ENCODE assay signal across 8 cellular contexts in the genomic region with DNA sequence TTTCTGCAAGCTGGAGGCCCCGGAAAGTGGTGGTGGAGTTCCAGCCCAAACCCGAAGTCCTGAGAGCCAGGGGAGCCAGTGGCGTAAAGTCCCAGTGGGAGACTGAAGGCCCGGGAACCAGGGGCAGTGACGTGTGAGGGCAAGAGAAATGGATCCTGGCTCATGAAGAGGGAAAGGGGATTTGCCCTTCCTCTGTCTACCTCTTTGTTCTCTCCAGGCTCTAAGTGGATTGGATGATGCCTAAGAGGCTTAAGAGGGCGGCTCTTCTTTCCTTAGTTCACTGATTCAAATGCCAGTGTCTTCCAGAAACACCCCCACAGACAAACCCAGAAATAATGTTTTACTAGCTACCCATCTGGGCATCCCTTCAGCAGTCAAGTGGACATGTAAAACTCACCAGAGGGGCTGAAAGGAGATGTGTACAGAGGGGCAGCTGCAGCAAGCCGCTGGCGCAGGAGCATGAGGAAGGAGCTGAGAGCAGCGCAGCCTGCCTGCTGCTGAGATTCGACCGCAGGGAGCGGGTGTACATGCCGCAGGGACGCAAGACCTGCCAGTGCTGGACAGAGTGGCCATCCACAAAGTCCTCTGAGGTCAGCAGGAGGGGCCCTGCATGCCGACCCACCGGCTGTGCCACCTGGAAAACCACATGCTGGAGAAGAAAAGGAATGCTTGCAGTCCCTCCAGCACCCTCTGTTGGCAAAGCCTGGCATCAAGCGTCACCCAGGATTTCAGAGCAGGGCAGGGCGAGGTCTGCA. TPM values are rescaled to one million over a fixed set of nuclear protein-coding genes. Genes with fewer than 3 reads are reported as not detected.
DNase-seq lines count a peak whose midpoint lies in the region; ATAC-seq and TF ChIP-seq lines count a peak whose summit lies in the region.

No MANE protein-coding gene starts in this region.

- intact Hi-C loops in posterior vena cava (cut with DNase I): no loop called here

- peaks cover 99% of the 10 kb centered on the region for H3K79me2 ChIP-seq in GM23248 (ENCODE audit: insufficient read depth)

- peaks cover 31 to 87% (median 57%) of the 10 kb centered on the region in 4 donors for H3K4me1 Mint-ChIP-seq in CD4-positive, CD25-positive, alpha-beta regulatory T cell

- ATAC-seq in CD4-positive, CD25-positive, alpha-beta regulatory T cell (ENCODE audit: low read depth in 2 of 2): peak in 1 of 2 donors; percentile 19
- no peak for ATAC-seq in HG02870 (IDR thresholded peaks at IDR 0.05; ENCODE audit: unreplicated experiment)

- WGBS in GM23248 (ENCODE audit: low coverage in 1 of 2, low lambda C conversion rate in 2 of 2, missing lambda C conversion rate in 2 of 2), 2 experiments: 88% methylated on average over 18 of the region's 18 CpGs
- 83% methylated on average over 18 of the region's 18 CpGs for WGBS in liver
- WGBS in tibial nerve, 2 donors: 71 to 79% methylated on average over 18 of the region's 18 CpGs

- H3K9ac ChIP-seq in GM23248: no peak overlapping the region
- H3K9ac ChIP-seq in liver (ENCODE audit: low read depth in 1 of 2, low read length in 2 of 2): no peak overlapping the region

- no peak overlapping the region for H3K4me2 ChIP-seq in GM23248 (ENCODE audit: unreplicated experiment)

- TF ChIP-seq RAD21 in liver (IDR thresholded peaks at IDR 0.05): peak; percentile 50 to 74

- H3K27ac Mint-ChIP-seq in CD4-positive, CD25-positive, alpha-beta regulatory T cell: peak overlapping the region in 2 of 3 donors; percentile 13 to 22

- peaks cover 12% of the 10 kb centered on the region for H3K36me3 Mint-ChIP-seq in CD4-positive, CD25-positive, alpha-beta regulatory T cell

- peaks cover 12% of the 10 kb centered on the region for H3K4me1 ChIP-seq in CD4-positive, CD25-positive, alpha-beta regulatory T cell (ENCODE audit: control insufficient read depth, insufficient read depth, low read length, poor library complexity, severe bottlenecking)
- H3K4me1 ChIP-seq in GM23248 (ENCODE audit: insufficient read depth) (peaks cover 22% of the 10 kb centered on the region), liver (ENCODE audit: control insufficient read depth in 4 of 4, insufficient read depth in 4 of 4, low read length in 3 of 4) (peaks cover 2 to 9% (median 7%) of the 10 kb centered on the region in 4 donors), tibial nerve (peaks cover 0 to 49% (median 6%) of the 10 kb centered on the region in 4 donors)

- H3K9me3 Mint-ChIP-seq in CD4-positive, CD25-positive, alpha-beta regulatory T cell: peaks cover 0 to 17% (median 5%) of the 10 kb centered on the region in 7 donors

- H3K27ac ChIP-seq in CD4-positive, CD25-positive, alpha-beta regulatory T cell (ENCODE audit: insufficient read depth, low read length, poor library complexity, severe bottlenecking): no peak overlapping the region
- no peak overlapping the region for H3K27ac ChIP-seq in GM23248
- no peak overlapping the region for H3K27ac ChIP-seq in liver (ENCODE audit: low read depth in 1 of 2, low read length in 2 of 2)
- H3K27ac ChIP-seq in tibial nerve: no peak overlapping the region

- no peak overlapping the region for H3K4me3 ChIP-seq in CD4-positive, CD25-positive, alpha-beta regulatory T cell (ENCODE audit: low read depth, low read length)
- no peak overlapping the region for H3K4me3 ChIP-seq in GM23248
- H3K4me3 ChIP-seq in liver (ENCODE audit: low read depth in 1 of 3, low read length in 3 of 3): no peak overlapping the region
- no peak overlapping the region for H3K4me3 ChIP-seq in tibial nerve

- TF ChIP-seq EP300 in tibial nerve (IDR thresholded peaks at IDR 0.05): no peak

- H3K4me3 Mint-ChIP-seq in CD4-positive, CD25-positive, alpha-beta regulatory T cell: no peak overlapping the region

- no peaks in the 10 kb centered on the region for H3K27me3 ChIP-seq in CD4-positive, CD25-positive, alpha-beta regulatory T cell (ENCODE audit: control insufficient read depth, insufficient read depth, low read length)
- H3K27me3 ChIP-seq in GM23248 (replicated peaks; ENCODE audit: insufficient read depth) (no peaks in the 10 kb centered on the region), liver (ENCODE audit: control insufficient read depth in 4 of 4, insufficient read depth in 4 of 4, low read length in 3 of 4) (no peaks in the 10 kb centered on the region), tibial nerve (no peaks in the 10 kb centered on the region)

- no peak for DNase-seq in CD4-positive, CD25-positive, alpha-beta regulatory T cell
- DNase-seq in GM23248: peak; percentile 55
- DNase-seq in NCI-H748 treated with DMSO at 0.1 percent for 48 hours (lab: John Stamatoyannopoulos, UW): peak; percentile 37
- DNase-seq in cerebellum (ENCODE audit: low spot score): peak; percentile 73
- DNase-seq in tibial nerve (ENCODE audit: low spot score in 2 of 2): no peak
- no peak for DNase-seq in posterior vena cava (ENCODE audit: low spot score)

- in situ Hi-C loops in GM23248 (cut with MboI): no loop called here

- H3K9me3 ChIP-seq in CD4-positive, CD25-positive, alpha-beta regulatory T cell (ENCODE audit: control insufficient read depth in 2 of 2, low read length in 2 of 2): peaks cover 0 to 3% of the 10 kb centered on the region in 2 experiments
- no peaks in the 10 kb centered on the region for H3K9me3 ChIP-seq in GM23248 (ENCODE audit: low read depth)
- H3K9me3 ChIP-seq in liver (ENCODE audit: control insufficient read depth in 4 of 4, low read length in 3 of 4): no peaks in the 10 kb centered on the region
- H3K9me3 ChIP-seq in tibial nerve: peaks cover 0 to 5% (median 0%) of the 10 kb centered on the region in 4 donors

- TF ChIP-seq CTCF in liver (IDR thresholded peaks at IDR 0.05; ENCODE audit: low read depth, low read length, missing input control) (peak; percentile 38), tibial nerve (IDR thresholded peaks at IDR 0.05) (peak; percentile 26 to 42 (median 34))

- H4K20me1 ChIP-seq in GM23248 (ENCODE audit: insufficient read depth): peaks cover 22% of the 10 kb centered on the region

- peaks cover 17% of the 10 kb centered on the region for H3F3A ChIP-seq in GM23248 (ENCODE audit: insufficient read depth)

- H3K27me3 Mint-ChIP-seq in CD4-positive, CD25-positive, alpha-beta regulatory T cell: no peaks in the 10 kb centered on the region

- TF ChIP-seq POLR2A in tibial nerve (IDR thresholded peaks at IDR 0.05): no peak

- no peak overlapping the region for H2AFZ ChIP-seq in GM23248

- H3K9me2 ChIP-seq in GM23248 (ENCODE audit: insufficient read depth): no peaks in the 10 kb centered on the region

- H3K36me3 ChIP-seq in CD4-positive, CD25-positive, alpha-beta regulatory T cell (ENCODE audit: control insufficient read depth, insufficient read depth, low read length): peaks cover 4% of the 10 kb centered on the region
- H3K36me3 ChIP-seq in GM23248 (ENCODE audit: low read depth) (no peaks in the 10 kb centered on the region), liver (ENCODE audit: control insufficient read depth in 4 of 4, insufficient read depth in 3 of 4, low read depth in 1 of 4, low read length in 3 of 4) (peaks cover 0 to 1% (median 0%) of the 10 kb centered on the region in 4 donors), tibial nerve (no peaks in the 10 kb centered on the region)

TF ChIP-seq in liver, 16 proteins besides CTCF, POLR2A, EP300 and RAD21 (continues in another document):
- TF ChIP-seq, protein P1, sequence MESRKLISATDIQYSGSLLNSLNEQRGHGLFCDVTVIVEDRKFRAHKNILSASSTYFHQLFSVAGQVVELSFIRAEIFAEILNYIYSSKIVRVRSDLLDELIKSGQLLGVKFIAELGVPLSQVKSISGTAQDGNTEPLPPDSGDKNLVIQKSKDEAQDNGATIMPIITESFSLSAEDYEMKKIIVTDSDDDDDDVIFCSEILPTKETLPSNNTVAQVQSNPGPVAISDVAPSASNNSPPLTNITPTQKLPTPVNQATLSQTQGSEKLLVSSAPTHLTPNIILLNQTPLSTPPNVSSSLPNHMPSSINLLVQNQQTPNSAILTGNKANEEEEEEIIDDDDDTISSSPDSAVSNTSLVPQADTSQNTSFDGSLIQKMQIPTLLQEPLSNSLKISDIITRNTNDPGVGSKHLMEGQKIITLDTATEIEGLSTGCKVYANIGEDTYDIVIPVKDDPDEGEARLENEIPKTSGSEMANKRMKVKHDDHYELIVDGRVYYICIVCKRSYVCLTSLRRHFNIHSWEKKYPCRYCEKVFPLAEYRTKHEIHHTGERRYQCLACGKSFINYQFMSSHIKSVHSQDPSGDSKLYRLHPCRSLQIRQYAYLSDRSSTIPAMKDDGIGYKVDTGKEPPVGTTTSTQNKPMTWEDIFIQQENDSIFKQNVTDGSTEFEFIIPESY (IDR thresholded peaks at IDR 0.05): no peak
- TF ChIP-seq, protein P2, sequence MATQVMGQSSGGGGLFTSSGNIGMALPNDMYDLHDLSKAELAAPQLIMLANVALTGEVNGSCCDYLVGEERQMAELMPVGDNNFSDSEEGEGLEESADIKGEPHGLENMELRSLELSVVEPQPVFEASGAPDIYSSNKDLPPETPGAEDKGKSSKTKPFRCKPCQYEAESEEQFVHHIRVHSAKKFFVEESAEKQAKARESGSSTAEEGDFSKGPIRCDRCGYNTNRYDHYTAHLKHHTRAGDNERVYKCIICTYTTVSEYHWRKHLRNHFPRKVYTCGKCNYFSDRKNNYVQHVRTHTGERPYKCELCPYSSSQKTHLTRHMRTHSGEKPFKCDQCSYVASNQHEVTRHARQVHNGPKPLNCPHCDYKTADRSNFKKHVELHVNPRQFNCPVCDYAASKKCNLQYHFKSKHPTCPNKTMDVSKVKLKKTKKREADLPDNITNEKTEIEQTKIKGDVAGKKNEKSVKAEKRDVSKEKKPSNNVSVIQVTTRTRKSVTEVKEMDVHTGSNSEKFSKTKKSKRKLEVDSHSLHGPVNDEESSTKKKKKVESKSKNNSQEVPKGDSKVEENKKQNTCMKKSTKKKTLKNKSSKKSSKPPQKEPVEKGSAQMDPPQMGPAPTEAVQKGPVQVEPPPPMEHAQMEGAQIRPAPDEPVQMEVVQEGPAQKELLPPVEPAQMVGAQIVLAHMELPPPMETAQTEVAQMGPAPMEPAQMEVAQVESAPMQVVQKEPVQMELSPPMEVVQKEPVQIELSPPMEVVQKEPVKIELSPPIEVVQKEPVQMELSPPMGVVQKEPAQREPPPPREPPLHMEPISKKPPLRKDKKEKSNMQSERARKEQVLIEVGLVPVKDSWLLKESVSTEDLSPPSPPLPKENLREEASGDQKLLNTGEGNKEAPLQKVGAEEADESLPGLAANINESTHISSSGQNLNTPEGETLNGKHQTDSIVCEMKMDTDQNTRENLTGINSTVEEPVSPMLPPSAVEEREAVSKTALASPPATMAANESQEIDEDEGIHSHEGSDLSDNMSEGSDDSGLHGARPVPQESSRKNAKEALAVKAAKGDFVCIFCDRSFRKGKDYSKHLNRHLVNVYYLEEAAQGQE (IDR thresholded peaks at IDR 0.05): no peak
- TF ChIP-seq FOXA1 (IDR thresholded peaks at IDR 0.05) (no peak), TAF1 (conservative IDR thresholded peaks at IDR 0.05) (no peak)

RNA-seq across cellular contexts. Expression of gene CDYL, which starts 29.5 kb away (rescaled TPM):
- total RNA-seq in CD4-positive, CD25-positive, alpha-beta regulatory T cell: 27.0 TPM
- polyA plus RNA-seq in CD4-positive, CD25-positive, alpha-beta regulatory T cell: 1 to 10 TPM; 3.1 to 5.0 (median 4.0) TPM
- 25.8 and 27.9 TPM in 2 replicates for total RNA-seq in GM23248 (2014; rRNA removed; shearing (Covaris generic))
- polyA plus RNA-seq in GM23248 (2016; fragmentation: Nextera tagmentation; extraction: Ambion mirVana): 7.9 and 8.0 TPM in 2 replicates
- total RNA-seq in cerebellum: 31.8 TPM
- total RNA-seq in liver: 10 to 100 TPM; 18.4 to 25.4 TPM
- 1 to 10 TPM; 3.3 to 3.5 TPM for polyA plus RNA-seq in liver
- 10 to 100 TPM; 20.3 to 37.5 (median 31.7) TPM for total RNA-seq in tibial nerve
- 10 to 100 TPM; 38.7 to 38.8 TPM for total RNA-seq in posterior vena cava

Comparison
In these comparisons a context has a peak if more than half of its experiments do, and no peak if none do; other contexts are left out.
1. DNase-seq: peak in GM23248 (single experiment), NCI-H748 treated with DMSO at 0.1 percent for 48 hours (single experiment) and cerebellum (single experiment); none in CD4-positive, CD25-positive, alpha-beta regulatory T cell (0 of 3), tibial nerve (0 of 2) and posterior vena cava (single experiment).